9 cellular contexts compared by ENCODE assay signal in genomic region chr1:178060789-178061556, GRCh38. TPM values are rescaled to one million over a fixed set of nuclear protein-coding genes. Genes with fewer than 3 reads are reported as not detected.
DNase-seq lines count a peak whose midpoint lies in the region; ATAC-seq and TF ChIP-seq lines count a peak whose summit lies in the region.
"Had no signal": no experiment of that assay in that cellular context is flagged by ENCODE, and none has a peak within 500 bp of the region (broad histone marks: within the 10 kb centered on the region; RNA-seq: fewer than 3 reads in every experiment).

No MANE protein-coding gene starts in this region.

- TF ChIP-seq CTCF in brain microvascular endothelial cell (IDR thresholded peaks at IDR 0.05; ENCODE audit: low read depth, low read length, missing control alignments) (peak; percentile 3), natural killer cell (IDR thresholded peaks at IDR 0.05) (no peak)

- H3K9me3 Mint-ChIP-seq in natural killer cell = peaks cover 0 to 3% of the 10 kb centered on the region in 2 donors
- H3K9me3 Mint-ChIP-seq: activated CD8-positive, alpha-beta T cell treated with anti-CD3 and anti-CD28 coated beads for 36 hours had no signal

- 0 out of 2 replicates have a peak overlapping the region, but pooled peaks have one; percentile 5 for H3K9ac ChIP-seq in HUES64 (ENCODE audit: low read depth, low read length)
- peak overlapping the region; percentile 46 for H3K9ac ChIP-seq in iPS-20b (ENCODE audit: low read depth, low read length)

- 16% methylated on average over 8 of the region's 9 CpGs for WGBS in HUES64
- 33 to 41% methylated on average over 9 of the region's 9 CpGs for WGBS in aorta, 2 donors

- H3K4me1 Mint-ChIP-seq in natural killer cell = no peaks in the 10 kb centered on the region

- H3K27me3 Mint-ChIP-seq in natural killer cell (ENCODE audit: low read depth in 2 of 2) = no peaks in the 10 kb centered on the region
- H3K27me3 Mint-ChIP-seq: activated CD8-positive, alpha-beta T cell treated with anti-CD3 and anti-CD28 coated beads for 36 hours had no signal

- H3K27me3 ChIP-seq in HUES64 (ENCODE audit: insufficient read depth, low read length) (no peaks in the 10 kb centered on the region), brain microvascular endothelial cell (replicated peaks) (no peaks in the 10 kb centered on the region), iPS-20b (ENCODE audit: insufficient read depth, low read length) (no peaks in the 10 kb centered on the region), aorta (ENCODE audit: control insufficient read depth in 1 of 2, insufficient read depth in 2 of 2, low read length in 1 of 2) (no peaks in the 10 kb centered on the region)

- no peak overlapping the region for H3K4me3 Mint-ChIP-seq in natural killer cell
- H3K4me3 Mint-ChIP-seq: activated CD8-positive, alpha-beta T cell treated with anti-CD3 and anti-CD28 coated beads for 36 hours had no signal

- H3K27ac Mint-ChIP-seq in natural killer cell = no peak overlapping the region
- H3K27ac Mint-ChIP-seq: activated CD8-positive, alpha-beta T cell treated with anti-CD3 and anti-CD28 coated beads for 36 hours had no signal

- no peaks in the 10 kb centered on the region for H3K36me3 ChIP-seq in HUES64 (ENCODE audit: insufficient read depth, low read length)
- H3K36me3 ChIP-seq in brain microvascular endothelial cell (replicated peaks) = no peaks in the 10 kb centered on the region
- H3K36me3 ChIP-seq in iPS-20b (ENCODE audit: insufficient read depth, low read depth, low read length) = no peaks in the 10 kb centered on the region
- H3K36me3 ChIP-seq in aorta (ENCODE audit: control insufficient read depth in 1 of 2, insufficient read depth in 2 of 2, low read length in 1 of 2) = no peaks in the 10 kb centered on the region

- H3K9me3 ChIP-seq in HUES64 (ENCODE audit: insufficient read depth, low read depth, low read length) = no peaks in the 10 kb centered on the region
- H3K9me3 ChIP-seq in iPS-20b (ENCODE audit: insufficient read depth, low read depth, low read length) = no peaks in the 10 kb centered on the region
- no peaks in the 10 kb centered on the region for H3K9me3 ChIP-seq in aorta (ENCODE audit: control insufficient read depth, low read length)

- H3K4me3 ChIP-seq in HUES64 (ENCODE audit: low read length) (peak overlapping the region; percentile 30), brain microvascular endothelial cell (ENCODE audit: low read depth, low read length) (peak overlapping the region; percentile 13), iPS-20b (ENCODE audit: low read length) (peak overlapping the region; percentile 47), aorta (ENCODE audit: low read length in 2 of 2) (no peak overlapping the region)

- H3K4me1 ChIP-seq in HUES64 (ENCODE audit: insufficient read depth, low read length) (peaks cover 55% of the 10 kb centered on the region), iPS-20b (ENCODE audit: insufficient read depth, low read length) (peaks cover 29% of the 10 kb centered on the region; the same call in 1 of the 2 replicates), aorta (ENCODE audit: control insufficient read depth in 1 of 2, insufficient read depth in 2 of 2, low read length in 2 of 2) (peaks cover 2 to 8% of the 10 kb centered on the region in 2 donors)

- in situ Hi-C loops in brain microvascular endothelial cell (cut with HindIII; ENCODE audit: low pct_ligation_motif_present, low sequenced_read_pairs) = no loop called here

- H3K36me3 Mint-ChIP-seq in natural killer cell = no peaks in the 10 kb centered on the region

- intact Hi-C loops in aorta (cut with DNase I) (no loop called here), natural killer cell (cut with micrococcal nuclease) (no loop called here)

- ATAC-seq in aorta (ENCODE audit: low FRiP score) (no peak), natural killer cell (no peak)
- ATAC-seq: activated CD8-positive, alpha-beta T cell treated with anti-CD3 and anti-CD28 coated beads for 36 hours had no signal

- DNase-seq in brain microvascular endothelial cell = peak; percentile 84
- peak; percentile 38 for DNase-seq in superior temporal gyrus (ENCODE audit: extremely low spot score)
- DNase-seq in aorta = no peak
- DNase-seq in C1 segment of cervical spinal cord (lab: John Stamatoyannopoulos, UW) = no peak
- no peak for DNase-seq in natural killer cell
- DNase-seq: activated CD8-positive, alpha-beta T cell treated with anti-CD3 and anti-CD28 coated beads for 36 hours; Kasumi-1 had no signal

- H3K27ac ChIP-seq in HUES64 (ENCODE audit: low read depth, low read length) (peak overlapping the region; percentile 92), brain microvascular endothelial cell (peak overlapping the region; percentile 79), iPS-20b (ENCODE audit: low read length) (peak overlapping the region; percentile 16), aorta (ENCODE audit: low read depth in 1 of 2, low read length in 2 of 2) (peak overlapping the region in 1 of 2 donors; percentile 17)

RNA-seq across cellular contexts. Expression of gene RASAL2, which starts 32.9 kb away (rescaled TPM):
- polyA plus RNA-seq in HUES64 (2013, experiment 1 of 2) = 13.1 TPM
- 14.4 TPM for polyA plus RNA-seq in HUES64 (2013, experiment 2 of 2)
- total RNA-seq in aorta (10 to 100 TPM; 34.2 to 37.3 TPM), natural killer cell (under 1 TPM in 2 of 3 donors, not detected in 1; 0.16 to 0.23 TPM)
- polyA plus RNA-seq in aorta = 10 to 100 TPM in 1 of 2 donors, 1 to 10 TPM in 1; 1.9 to 10.1 TPM
- total RNA-seq: activated CD8-positive, alpha-beta T cell treated with anti-CD3 and anti-CD28 coated beads for 36 hours had no signal

Comparison
In these comparisons a context has a peak if more than half of its experiments do, and no peak if none do; other contexts are left out.
1. H3K4me3 ChIP-seq: peak in HUES64 (single experiment), brain microvascular endothelial cell (single experiment) and iPS-20b (single experiment); none in aorta (0 of 2).
2. DNase-seq: peak in brain microvascular endothelial cell (single experiment) and superior temporal gyrus (single experiment); none in aorta (0 of 2), C1 segment of cervical spinal cord (0 of 14) and natural killer cell (single experiment).
3. RNA of gene RASAL2, which starts 32.9 kb away (total RNA-seq): 34.2 to 37.3 TPM in aorta; 0.16 to 0.23 TPM in natural killer cell; every median in the first group is over 10 times any median in the second.